In the genomic region with DNA sequence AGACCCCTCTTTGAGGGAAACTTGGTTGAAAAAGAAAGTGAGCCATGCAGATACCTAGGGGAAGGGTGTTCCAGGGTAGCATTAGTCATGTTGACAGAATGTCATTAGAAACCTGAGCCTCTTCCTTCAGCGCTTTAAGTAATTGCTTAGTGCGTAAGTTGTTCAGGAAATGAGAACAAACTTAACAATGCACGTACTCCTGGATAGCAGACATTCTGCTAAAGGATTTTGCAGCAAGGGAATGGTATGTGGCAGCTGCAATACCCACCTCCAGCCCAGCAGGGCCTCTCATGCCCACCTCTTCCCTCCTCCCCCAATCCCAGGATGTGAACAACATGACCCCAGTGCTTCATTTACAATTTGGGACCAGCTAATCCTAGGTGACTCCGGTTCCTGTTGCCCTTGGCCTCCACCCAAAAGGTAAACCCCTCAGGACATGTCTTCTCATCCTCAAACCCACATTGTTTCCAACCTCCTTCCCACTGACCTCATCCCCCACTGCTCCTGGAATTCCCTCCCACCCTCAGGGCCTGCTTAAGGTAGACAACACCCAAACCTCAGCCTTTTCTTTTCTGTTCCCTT, we compare ENCODE assay signal across 3 cellular contexts.
TF ChIP-seq lines count a peak whose summit lies in the region.

No MANE protein-coding gene starts in this region.

TF ChIP-seq in A549, 52 proteins besides CTCF, POLR2A, EP300 and RAD21 (continued from another document and continues in another):
- no peak for TF ChIP-seq CHD2 (IDR thresholded peaks at IDR 0.05; ENCODE audit: low read length, partially characterized antibody)
- TF ChIP-seq GATA3 (IDR thresholded peaks at IDR 0.05; ENCODE audit: borderline replicate concordance): peak; percentile 93
- no peak for TF ChIP-seq ESRRA (IDR thresholded peaks at IDR 0.05; ENCODE audit: borderline replicate concordance, low read length)
- TF ChIP-seq EHF (CRISPR knock-in tag; IDR thresholded peaks at IDR 0.05): no peak
- TF ChIP-seq, protein P1, sequence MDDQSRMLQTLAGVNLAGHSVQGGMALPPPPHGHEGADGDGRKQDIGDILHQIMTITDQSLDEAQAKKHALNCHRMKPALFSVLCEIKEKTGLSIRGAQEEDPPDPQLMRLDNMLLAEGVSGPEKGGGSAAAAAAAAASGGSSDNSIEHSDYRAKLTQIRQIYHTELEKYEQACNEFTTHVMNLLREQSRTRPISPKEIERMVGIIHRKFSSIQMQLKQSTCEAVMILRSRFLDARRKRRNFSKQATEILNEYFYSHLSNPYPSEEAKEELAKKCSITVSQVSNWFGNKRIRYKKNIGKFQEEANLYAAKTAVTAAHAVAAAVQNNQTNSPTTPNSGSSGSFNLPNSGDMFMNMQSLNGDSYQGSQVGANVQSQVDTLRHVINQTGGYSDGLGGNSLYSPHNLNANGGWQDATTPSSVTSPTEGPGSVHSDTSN (IDR thresholded peaks at IDR 0.05): peak; percentile 65
- no peak for TF ChIP-seq BHLHE40 (IDR thresholded peaks at IDR 0.05; ENCODE audit: low read depth, low read length)
- peak in 1 of 2 experiments; percentile 57; a peak in 1 of 4 replicates for TF ChIP-seq CEBPB (IDR thresholded peaks at IDR 0.05)
- TF ChIP-seq KDM1A (IDR thresholded peaks at IDR 0.05; ENCODE audit: low read depth): no peak
- TF ChIP-seq, protein P2, sequence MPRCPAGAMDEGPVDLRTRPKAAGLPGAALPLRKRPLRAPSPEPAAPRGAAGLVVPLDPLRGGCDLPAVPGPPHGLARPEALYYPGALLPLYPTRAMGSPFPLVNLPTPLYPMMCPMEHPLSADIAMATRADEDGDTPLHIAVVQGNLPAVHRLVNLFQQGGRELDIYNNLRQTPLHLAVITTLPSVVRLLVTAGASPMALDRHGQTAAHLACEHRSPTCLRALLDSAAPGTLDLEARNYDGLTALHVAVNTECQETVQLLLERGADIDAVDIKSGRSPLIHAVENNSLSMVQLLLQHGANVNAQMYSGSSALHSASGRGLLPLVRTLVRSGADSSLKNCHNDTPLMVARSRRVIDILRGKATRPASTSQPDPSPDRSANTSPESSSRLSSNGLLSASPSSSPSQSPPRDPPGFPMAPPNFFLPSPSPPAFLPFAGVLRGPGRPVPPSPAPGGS (IDR thresholded peaks at IDR 0.05): 0 out of 3 replicates have a peak, but pooled peaks have one; percentile 43
- TF ChIP-seq RCOR1 (IDR thresholded peaks at IDR 0.05; ENCODE audit: low read depth, low read length): no peak
- TF ChIP-seq, protein P3, sequence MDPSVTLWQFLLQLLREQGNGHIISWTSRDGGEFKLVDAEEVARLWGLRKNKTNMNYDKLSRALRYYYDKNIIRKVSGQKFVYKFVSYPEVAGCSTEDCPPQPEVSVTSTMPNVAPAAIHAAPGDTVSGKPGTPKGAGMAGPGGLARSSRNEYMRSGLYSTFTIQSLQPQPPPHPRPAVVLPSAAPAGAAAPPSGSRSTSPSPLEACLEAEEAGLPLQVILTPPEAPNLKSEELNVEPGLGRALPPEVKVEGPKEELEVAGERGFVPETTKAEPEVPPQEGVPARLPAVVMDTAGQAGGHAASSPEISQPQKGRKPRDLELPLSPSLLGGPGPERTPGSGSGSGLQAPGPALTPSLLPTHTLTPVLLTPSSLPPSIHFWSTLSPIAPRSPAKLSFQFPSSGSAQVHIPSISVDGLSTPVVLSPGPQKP (IDR thresholded peaks at IDR 0.05; ENCODE audit: low read depth, low read length): no peak
- peak; percentile 44 for TF ChIP-seq MAFK (IDR thresholded peaks at IDR 0.05; ENCODE audit: partially characterized antibody)
- no peak for TF ChIP-seq CBX8 (IDR thresholded peaks at IDR 0.05)
- TF ChIP-seq FOSL2 (IDR thresholded peaks at IDR 0.05): no peak
- peak; percentile 80 for TF ChIP-seq FOSL2 (CRISPR knock-in tag; IDR thresholded peaks at IDR 0.05)
- no peak for TF ChIP-seq RNF2 (IDR thresholded peaks at IDR 0.05; ENCODE audit: borderline replicate concordance, low read depth)
- peak; percentile 69; the same call in 1 of the 2 replicates for TF ChIP-seq FOXS1 (CRISPR knock-in tag; IDR thresholded peaks at IDR 0.05)
- TF ChIP-seq, protein P4, sequence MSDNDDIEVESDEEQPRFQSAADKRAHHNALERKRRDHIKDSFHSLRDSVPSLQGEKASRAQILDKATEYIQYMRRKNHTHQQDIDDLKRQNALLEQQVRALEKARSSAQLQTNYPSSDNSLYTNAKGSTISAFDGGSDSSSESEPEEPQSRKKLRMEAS (IDR thresholded peaks at IDR 0.05): peak; percentile 71
- TF ChIP-seq ZFP36 (IDR thresholded peaks at IDR 0.05; ENCODE audit: borderline replicate concordance, partially characterized antibody): no peak
- peak in 1 of 2 experiments; percentile 66; a peak in 4 of 5 replicates for TF ChIP-seq JUN (IDR thresholded peaks at IDR 0.05)
- TF ChIP-seq, protein P5, sequence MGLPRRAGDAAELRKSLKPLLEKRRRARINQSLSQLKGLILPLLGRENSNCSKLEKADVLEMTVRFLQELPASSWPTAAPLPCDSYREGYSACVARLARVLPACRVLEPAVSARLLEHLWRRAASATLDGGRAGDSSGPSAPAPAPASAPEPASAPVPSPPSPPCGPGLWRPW (IDR thresholded peaks at IDR 0.05): no peak

TF ChIP-seq in HEK293, 187 proteins besides CTCF, POLR2A, EP300 and RAD21 (continued from another document and continues in another):
- TF ChIP-seq TRIM28 (IDR thresholded peaks at IDR 0.05; ENCODE audit: borderline replicate concordance, low read length) (peak; percentile 94), SP3 (tag by site-specific recombination; IDR thresholded peaks at IDR 0.05) (peak; percentile 61), ZNF76 (tag by site-specific recombination; IDR thresholded peaks at IDR 0.05; ENCODE audit: borderline replicate concordance, low read depth) (peak; percentile 31; the same call in 1 of the 2 replicates), ZNF10 (tag by site-specific recombination; IDR thresholded peaks at IDR 0.05) (peak; percentile 83), REPIN1 (tag by site-specific recombination; IDR thresholded peaks at IDR 0.05; ENCODE audit: low read depth) (no peak), ZNF558 (tag by site-specific recombination; IDR thresholded peaks at IDR 0.05) (no peak), ZNF777 (tag by site-specific recombination; IDR thresholded peaks at IDR 0.05; ENCODE audit: borderline replicate concordance) (no peak), ZNF521 (tag by site-specific recombination; IDR thresholded peaks at IDR 0.05) (no peak), ZNF184 (tag by site-specific recombination; IDR thresholded peaks at IDR 0.05) (0 out of 2 replicates have a peak, but pooled peaks have one; percentile 66), ZIC2 (tag by site-specific recombination; IDR thresholded peaks at IDR 0.05) (peak; percentile 22; the same call in 1 of the 2 replicates), KLF8 (tag by site-specific recombination; IDR thresholded peaks at IDR 0.05) (0 out of 2 replicates have a peak, but pooled peaks have one; percentile 54), ZNF394 (tag by site-specific recombination; IDR thresholded peaks at IDR 0.05; ENCODE audit: borderline replicate concordance) (peak; percentile 85), SETDB1 (IDR thresholded peaks at IDR 0.05; ENCODE audit: insufficient read length, low read length) (peak; percentile 70), GLIS1 (tag by site-specific recombination; IDR thresholded peaks at IDR 0.05) (peak; percentile 84), OVOL3 (tag by site-specific recombination; IDR thresholded peaks at IDR 0.05) (peak; percentile 12; the same call in 1 of the 2 replicates), ZNF350 (tag by site-specific recombination; IDR thresholded peaks at IDR 0.05) (no peak), ZNF146 (tag by site-specific recombination; IDR thresholded peaks at IDR 0.05) (no peak), ZNF658 (tag by site-specific recombination; IDR thresholded peaks at IDR 0.05) (no peak), ZNF510 (tag by site-specific recombination; IDR thresholded peaks at IDR 0.05; ENCODE audit: insufficient replicate concordance) (no peak), ZNF561 (tag by site-specific recombination; IDR thresholded peaks at IDR 0.05; ENCODE audit: borderline replicate concordance) (peak; percentile 71; the same call in 1 of the 2 replicates), ZNF660 (tag by site-specific recombination; IDR thresholded peaks at IDR 0.05) (no peak), ZNF341 (tag by site-specific recombination; IDR thresholded peaks at IDR 0.05; ENCODE audit: low read depth) (no peak), BCL11B (tag by site-specific recombination; IDR thresholded peaks at IDR 0.05; ENCODE audit: low read depth) (no peak), ZNF311 (tag by site-specific recombination; IDR thresholded peaks at IDR 0.05; ENCODE audit: borderline replicate concordance) (no peak), ZNF830 (tag by site-specific recombination; IDR thresholded peaks at IDR 0.05; ENCODE audit: low read depth) (no peak)
- TF ChIP-seq, protein P6, sequence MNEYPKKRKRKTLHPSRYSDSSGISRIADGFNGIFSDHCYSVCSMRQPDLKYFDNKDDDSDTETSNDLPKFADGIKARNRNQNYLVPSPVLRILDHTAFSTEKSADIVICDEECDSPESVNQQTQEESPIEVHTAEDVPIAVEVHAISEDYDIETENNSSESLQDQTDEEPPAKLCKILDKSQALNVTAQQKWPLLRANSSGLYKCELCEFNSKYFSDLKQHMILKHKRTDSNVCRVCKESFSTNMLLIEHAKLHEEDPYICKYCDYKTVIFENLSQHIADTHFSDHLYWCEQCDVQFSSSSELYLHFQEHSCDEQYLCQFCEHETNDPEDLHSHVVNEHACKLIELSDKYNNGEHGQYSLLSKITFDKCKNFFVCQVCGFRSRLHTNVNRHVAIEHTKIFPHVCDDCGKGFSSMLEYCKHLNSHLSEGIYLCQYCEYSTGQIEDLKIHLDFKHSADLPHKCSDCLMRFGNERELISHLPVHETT (tag by site-specific recombination; IDR thresholded peaks at IDR 0.05): peak; percentile 90
- TF ChIP-seq, protein P7, sequence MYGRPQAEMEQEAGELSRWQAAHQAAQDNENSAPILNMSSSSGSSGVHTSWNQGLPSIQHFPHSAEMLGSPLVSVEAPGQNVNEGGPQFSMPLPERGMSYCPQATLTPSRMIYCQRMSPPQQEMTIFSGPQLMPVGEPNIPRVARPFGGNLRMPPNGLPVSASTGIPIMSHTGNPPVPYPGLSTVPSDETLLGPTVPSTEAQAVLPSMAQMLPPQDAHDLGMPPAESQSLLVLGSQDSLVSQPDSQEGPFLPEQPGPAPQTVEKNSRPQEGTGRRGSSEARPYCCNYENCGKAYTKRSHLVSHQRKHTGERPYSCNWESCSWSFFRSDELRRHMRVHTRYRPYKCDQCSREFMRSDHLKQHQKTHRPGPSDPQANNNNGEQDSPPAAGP (tag by site-specific recombination; IDR thresholded peaks at IDR 0.05): peak; percentile 96

TF ChIP-seq in SK-N-SH, 30 proteins besides CTCF, POLR2A, EP300 and RAD21 (continues in another document):
- TF ChIP-seq, protein P8, sequence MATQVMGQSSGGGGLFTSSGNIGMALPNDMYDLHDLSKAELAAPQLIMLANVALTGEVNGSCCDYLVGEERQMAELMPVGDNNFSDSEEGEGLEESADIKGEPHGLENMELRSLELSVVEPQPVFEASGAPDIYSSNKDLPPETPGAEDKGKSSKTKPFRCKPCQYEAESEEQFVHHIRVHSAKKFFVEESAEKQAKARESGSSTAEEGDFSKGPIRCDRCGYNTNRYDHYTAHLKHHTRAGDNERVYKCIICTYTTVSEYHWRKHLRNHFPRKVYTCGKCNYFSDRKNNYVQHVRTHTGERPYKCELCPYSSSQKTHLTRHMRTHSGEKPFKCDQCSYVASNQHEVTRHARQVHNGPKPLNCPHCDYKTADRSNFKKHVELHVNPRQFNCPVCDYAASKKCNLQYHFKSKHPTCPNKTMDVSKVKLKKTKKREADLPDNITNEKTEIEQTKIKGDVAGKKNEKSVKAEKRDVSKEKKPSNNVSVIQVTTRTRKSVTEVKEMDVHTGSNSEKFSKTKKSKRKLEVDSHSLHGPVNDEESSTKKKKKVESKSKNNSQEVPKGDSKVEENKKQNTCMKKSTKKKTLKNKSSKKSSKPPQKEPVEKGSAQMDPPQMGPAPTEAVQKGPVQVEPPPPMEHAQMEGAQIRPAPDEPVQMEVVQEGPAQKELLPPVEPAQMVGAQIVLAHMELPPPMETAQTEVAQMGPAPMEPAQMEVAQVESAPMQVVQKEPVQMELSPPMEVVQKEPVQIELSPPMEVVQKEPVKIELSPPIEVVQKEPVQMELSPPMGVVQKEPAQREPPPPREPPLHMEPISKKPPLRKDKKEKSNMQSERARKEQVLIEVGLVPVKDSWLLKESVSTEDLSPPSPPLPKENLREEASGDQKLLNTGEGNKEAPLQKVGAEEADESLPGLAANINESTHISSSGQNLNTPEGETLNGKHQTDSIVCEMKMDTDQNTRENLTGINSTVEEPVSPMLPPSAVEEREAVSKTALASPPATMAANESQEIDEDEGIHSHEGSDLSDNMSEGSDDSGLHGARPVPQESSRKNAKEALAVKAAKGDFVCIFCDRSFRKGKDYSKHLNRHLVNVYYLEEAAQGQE (IDR thresholded peaks at IDR 0.05; ENCODE audit: low read depth, low read length): peak; percentile 53; the same call in 1 of the 2 replicates
- TF ChIP-seq YY1 (IDR thresholded peaks at IDR 0.05; ENCODE audit: low read depth) (no peak), ELF1 (IDR thresholded peaks at IDR 0.05) (no peak), SIN3A (IDR thresholded peaks at IDR 0.05; ENCODE audit: borderline replicate concordance, low read depth, low read length) (no peak), JUND (IDR thresholded peaks at IDR 0.05) (peak; percentile 64), FOXJ3 (CRISPR knock-in tag; IDR thresholded peaks at IDR 0.05) (no peak), RCOR1 (IDR thresholded peaks at IDR 0.05; ENCODE audit: low read length) (no peak), RFX5 (IDR thresholded peaks at IDR 0.05; ENCODE audit: low read length) (no peak), MXI1 (IDR thresholded peaks at IDR 0.05; ENCODE audit: low read depth, low read length) (no peak), TCF12 (IDR thresholded peaks at IDR 0.05) (peak; percentile 87), GATA2 (CRISPR knock-in tag; IDR thresholded peaks at IDR 0.05) (no peak), NRF1 (IDR thresholded peaks at IDR 0.05; ENCODE audit: low read depth, low read length) (no peak), EZH2phosphoT487 (IDR thresholded peaks at IDR 0.05; ENCODE audit: borderline replicate concordance, low read depth) (no peak), GABPA (IDR thresholded peaks at IDR 0.05; ENCODE audit: low read depth) (no peak), TEAD4 (IDR thresholded peaks at IDR 0.05; ENCODE audit: borderline replicate concordance, insufficient read depth) (peak; percentile 81), FOXM1 (IDR thresholded peaks at IDR 0.05; ENCODE audit: low read depth) (peak; percentile 61; the same call in 1 of the 2 replicates), CHD2 (IDR thresholded peaks at IDR 0.05; ENCODE audit: low read length, partially characterized antibody) (no peak)
- TF ChIP-seq, protein P4 (IDR thresholded peaks at IDR 0.05; ENCODE audit: low read depth): peak; percentile 51; the same call in 1 of the 2 replicates
- TF ChIP-seq, protein P9, sequence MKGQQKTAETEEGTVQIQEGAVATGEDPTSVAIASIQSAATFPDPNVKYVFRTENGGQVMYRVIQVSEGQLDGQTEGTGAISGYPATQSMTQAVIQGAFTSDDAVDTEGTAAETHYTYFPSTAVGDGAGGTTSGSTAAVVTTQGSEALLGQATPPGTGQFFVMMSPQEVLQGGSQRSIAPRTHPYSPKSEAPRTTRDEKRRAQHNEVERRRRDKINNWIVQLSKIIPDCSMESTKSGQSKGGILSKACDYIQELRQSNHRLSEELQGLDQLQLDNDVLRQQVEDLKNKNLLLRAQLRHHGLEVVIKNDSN (IDR thresholded peaks at IDR 0.05; ENCODE audit: borderline replicate concordance, low read depth): 0 out of 2 replicates have a peak, but pooled peaks have one; percentile 11
- TF ChIP-seq, protein P10, sequence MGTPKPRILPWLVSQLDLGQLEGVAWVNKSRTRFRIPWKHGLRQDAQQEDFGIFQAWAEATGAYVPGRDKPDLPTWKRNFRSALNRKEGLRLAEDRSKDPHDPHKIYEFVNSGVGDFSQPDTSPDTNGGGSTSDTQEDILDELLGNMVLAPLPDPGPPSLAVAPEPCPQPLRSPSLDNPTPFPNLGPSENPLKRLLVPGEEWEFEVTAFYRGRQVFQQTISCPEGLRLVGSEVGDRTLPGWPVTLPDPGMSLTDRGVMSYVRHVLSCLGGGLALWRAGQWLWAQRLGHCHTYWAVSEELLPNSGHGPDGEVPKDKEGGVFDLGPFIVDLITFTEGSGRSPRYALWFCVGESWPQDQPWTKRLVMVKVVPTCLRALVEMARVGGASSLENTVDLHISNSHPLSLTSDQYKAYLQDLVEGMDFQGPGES (IDR thresholded peaks at IDR 0.05; ENCODE audit: low read depth, low read length): no peak
